ENCODE assay signal across 10 cellular contexts in genomic region chr19:42477933-42478332, GRCh38. TPM values are rescaled to one million over a fixed set of nuclear protein-coding genes. Genes with fewer than 3 reads are reported as not detected.
"Had no signal": no experiment of that assay in that cellular context is flagged by ENCODE, and none has a peak within 500 bp of the region (broad histone marks: within the 10 kb centered on the region; RNA-seq: fewer than 3 reads in every experiment).

No MANE protein-coding gene starts in this region.

- FAIRE-seq: HepG2 had no signal

- H2AFZ ChIP-seq: GM23338 had no signal

- ATAC-seq: GM23338, HCT116, HepG2 had no signal

- H3K4me3 Mint-ChIP-seq: GM23338, IgD-negative memory B cell had no signal

- H3K27me3 Mint-ChIP-seq: IgD-negative memory B cell had no signal

- DNase-seq: H7, KG1 had no signal

- H3K27ac Mint-ChIP-seq: GM23338, IgD-negative memory B cell had no signal

- H3K9me3 Mint-ChIP-seq: IgD-negative memory B cell had no signal

- H3K9me3 ChIP-seq: HAP-1 had no signal

- H3K36me3 ChIP-seq: HAP-1 had no signal

- H3K27ac ChIP-seq: HL-60 had no signal

- H3K4me3 ChIP-seq: GM23338, HAP-1 had no signal

- H3K4me2 ChIP-seq: GM23338 had no signal

RNA-seq across cellular contexts. Expression of gene CXCL17, which starts 35.2 kb away (rescaled TPM):
- total RNA-seq: GM23338, H4, H7, HepG2, HT1080 had no signal

RNA-seq across cellular contexts. Expression of gene CEACAM1, which starts 50.3 kb away (rescaled TPM):
- total RNA-seq: HT1080 had no signal

RNA-seq across cellular contexts. Expression of gene LIPE, which starts 50.7 kb away (rescaled TPM):
- total RNA-seq: HepG2, HT1080 had no signal
- polyA plus RNA-seq: HepG2 had no signal
